Comparison of ENCODE assay signal across 24 cellular contexts in the genomic region with DNA sequence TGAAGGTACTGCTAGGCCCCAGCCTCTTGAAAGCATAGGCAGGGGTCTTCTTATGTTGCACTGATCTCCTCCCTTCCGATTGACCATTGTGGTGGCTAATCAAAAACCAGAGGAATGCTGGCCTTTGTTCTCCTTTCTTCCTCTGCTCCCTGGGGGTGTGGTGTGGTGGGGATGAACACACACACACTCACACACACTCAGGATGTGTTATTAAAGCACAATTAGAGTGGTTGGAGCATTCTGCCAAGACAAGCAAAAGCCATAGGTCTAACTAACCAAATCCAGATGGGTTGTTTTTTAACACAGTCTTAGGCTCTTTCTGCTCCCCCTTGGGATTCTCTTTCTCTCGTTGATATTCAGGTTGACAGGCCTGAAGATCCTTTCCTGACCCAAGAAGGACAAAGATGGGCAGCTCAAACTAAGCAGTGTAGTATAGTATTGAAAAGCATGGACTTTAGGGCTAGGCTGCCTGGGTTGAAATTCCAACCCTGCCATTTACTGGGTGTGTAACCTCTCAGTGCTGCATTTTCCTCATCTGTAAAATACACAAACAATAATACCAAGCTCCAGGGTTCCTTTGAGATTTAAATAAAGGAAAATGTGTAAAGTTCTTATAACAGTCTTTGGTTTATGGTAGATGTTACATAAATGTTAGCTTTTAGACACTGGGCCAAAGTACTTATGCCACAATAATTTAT. TPM values are rescaled to one million over a fixed set of nuclear protein-coding genes. Genes with fewer than 3 reads are reported as not detected.
A peak's percentile ranks its signal among the peaks of the same experiment; 100 is the strongest.
DNase-seq lines count a peak whose midpoint lies in the region; FAIRE-seq and TF ChIP-seq lines count a peak whose summit lies in the region.
"Had no signal": no experiment of that assay in that cellular context is flagged by ENCODE, and none has a peak within 500 bp of the region (broad histone marks: within the 10 kb centered on the region; RNA-seq: fewer than 3 reads in every experiment).

No MANE protein-coding gene starts in this region.

- H4K20me1 ChIP-seq in osteoblast (ENCODE audit: insufficient read depth, low read length) (no peaks in the 10 kb centered on the region), hepatocyte (ENCODE audit: insufficient read depth, poor library complexity, severe bottlenecking) (no peaks in the 10 kb centered on the region)

- DNase-seq in RPMI7951 (ENCODE audit: low read depth): peak; percentile 68
- no peak for DNase-seq in bronchial epithelial cell (ENCODE audit: low read depth)
- peak; percentile 58 for DNase-seq in fibroblast of the aortic adventitia (ENCODE audit: low read depth)
- no peak for DNase-seq in osteoblast (ENCODE audit: insufficient read length, low spot score, missing footprints)
- DNase-seq in activated gamma-delta T cell (lab: John Stamatoyannopoulos, UW): no peak
- no peak for DNase-seq in AG08395 (ENCODE audit: low spot score)
- no peak for DNase-seq in hepatocyte (ENCODE audit: low spot score)
- DNase-seq: Caco-2; CD8-positive, alpha-beta T cell; DMS79; Kasumi-1; NCI-H1105; NCI-H1436 treated with DMSO at 0.1 percent for 48 hours; NCI-H187 treated with DMSO at 0.1 percent for 48 hours; NCI-H524; NCI-H748 treated with DMSO at 0.1 percent for 48 hours; NK-92 treated with Interleukin-12 subunit alpha and Interleukin-12 subunit beta, amount 100 ng/mL, for 24 hours; SHP77 had no signal

- H3K4me2 ChIP-seq in osteoblast (ENCODE audit: insufficient read depth, low read length): no peak overlapping the region
- no peak overlapping the region for H3K4me2 ChIP-seq in hepatocyte
- H3K4me2 ChIP-seq: A549 had no signal

- no peaks in the 10 kb centered on the region for H3K79me2 ChIP-seq in osteoblast (ENCODE audit: insufficient read depth, low read length)
- no peaks in the 10 kb centered on the region for H3K79me2 ChIP-seq in hepatocyte

- H3K4me1 ChIP-seq in osteoblast (ENCODE audit: insufficient read depth, low read length) (peaks cover 16% of the 10 kb centered on the region), hepatocyte (ENCODE audit: insufficient read depth) (peaks cover 6% of the 10 kb centered on the region)

- H3K27ac ChIP-seq in osteoblast (ENCODE audit: low read depth, low read length): no peak overlapping the region
- no peak overlapping the region for H3K27ac ChIP-seq in hepatocyte
- H3K27ac ChIP-seq: A549, C4-2B, RWPE1 had no signal

- H3K36me3 ChIP-seq in bronchial epithelial cell (ENCODE audit: control insufficient read depth, insufficient read depth, low read length) (no peaks in the 10 kb centered on the region), osteoblast (ENCODE audit: insufficient read depth, low read length) (no peaks in the 10 kb centered on the region), hepatocyte (replicated peaks; ENCODE audit: insufficient read depth, low read depth) (no peaks in the 10 kb centered on the region)

- peak; percentile 52 for FAIRE-seq in bronchial epithelial cell (lab: Jason Lieb, UNC)
- FAIRE-seq: A549, GM12892, GM19239, K562 had no signal

- H3K4me3 ChIP-seq in bronchial epithelial cell (ENCODE audit: low read depth, low read length) (no peak overlapping the region), fibroblast of the aortic adventitia (ENCODE audit: low read depth, low read length) (no peak overlapping the region), osteoblast (ENCODE audit: insufficient read depth, low read length) (no peak overlapping the region), hepatocyte (no peak overlapping the region)
- H3K4me3 ChIP-seq: A549, K562 had no signal

- TF ChIP-seq CTCF in bronchial epithelial cell (IDR thresholded peaks at IDR 0.05; ENCODE audit: insufficient read depth, low read length, severe bottlenecking) (no peak), fibroblast of the aortic adventitia (IDR thresholded peaks at IDR 0.05; ENCODE audit: insufficient read depth, low read length) (no peak), osteoblast (IDR thresholded peaks at IDR 0.05; ENCODE audit: extremely low read depth, low read depth, low read length) (no peak), hepatocyte (IDR thresholded peaks at IDR 0.05; ENCODE audit: poor library complexity) (no peak)

- no peaks in the 10 kb centered on the region for H3K9me3 ChIP-seq in osteoblast (ENCODE audit: low read depth, low read length)
- H3K9me3 ChIP-seq in hepatocyte (ENCODE audit: low read depth): no peaks in the 10 kb centered on the region
- H3K9me3 ChIP-seq: A549, Caco-2 had no signal

- no peaks in the 10 kb centered on the region for H3K9me2 ChIP-seq in hepatocyte (replicated peaks; ENCODE audit: insufficient read depth)

- H3K27me3 ChIP-seq in bronchial epithelial cell (ENCODE audit: control insufficient read depth, insufficient read depth, low read length): no peaks in the 10 kb centered on the region
- H3K27me3 ChIP-seq in osteoblast (ENCODE audit: insufficient read depth, low read length): no peaks in the 10 kb centered on the region
- no peaks in the 10 kb centered on the region for H3K27me3 ChIP-seq in hepatocyte

- H2AFZ ChIP-seq in osteoblast (ENCODE audit: low read length) (peak overlapping the region; percentile 11), hepatocyte (no peak overlapping the region)

- 68% methylated on average over 2 of the region's 2 CpGs for WGBS in hepatocyte (ENCODE audit: low lambda C conversion rate, missing lambda C conversion rate)

RNA-seq across cellular contexts. Expression of a gene that starts 25.5 kb away (rescaled TPM):
- 3.6 and 4.4 TPM in 2 replicates for total RNA-seq in RPMI7951 (2014; rRNA removed; shearing (Covaris generic))
- total RNA-seq in bronchial epithelial cell: 16.8 TPM in 2 replicates
- 17.1 and 26.3 TPM in 2 replicates for total RNA-seq in fibroblast of the aortic adventitia (ENCODE audit: low replicate concordance)
- total RNA-seq in osteoblast: 8.7 and 11.8 TPM in 2 replicates
- 7.2 and 8.5 TPM in 2 replicates for total RNA-seq in hepatocyte
- 3.6 and 4.8 TPM in 2 replicates for polyA plus RNA-seq in hepatocyte

Comparison
In these comparisons a context has a peak if more than half of its experiments do, and no peak if none do; other contexts are left out.
1. DNase-seq: peak in RPMI7951 (single experiment) and fibroblast of the aortic adventitia (single experiment); none in bronchial epithelial cell (single experiment), osteoblast (single experiment), activated gamma-delta T cell (single experiment), AG08395 (single experiment) and hepatocyte (single experiment).